In the genomic region with DNA sequence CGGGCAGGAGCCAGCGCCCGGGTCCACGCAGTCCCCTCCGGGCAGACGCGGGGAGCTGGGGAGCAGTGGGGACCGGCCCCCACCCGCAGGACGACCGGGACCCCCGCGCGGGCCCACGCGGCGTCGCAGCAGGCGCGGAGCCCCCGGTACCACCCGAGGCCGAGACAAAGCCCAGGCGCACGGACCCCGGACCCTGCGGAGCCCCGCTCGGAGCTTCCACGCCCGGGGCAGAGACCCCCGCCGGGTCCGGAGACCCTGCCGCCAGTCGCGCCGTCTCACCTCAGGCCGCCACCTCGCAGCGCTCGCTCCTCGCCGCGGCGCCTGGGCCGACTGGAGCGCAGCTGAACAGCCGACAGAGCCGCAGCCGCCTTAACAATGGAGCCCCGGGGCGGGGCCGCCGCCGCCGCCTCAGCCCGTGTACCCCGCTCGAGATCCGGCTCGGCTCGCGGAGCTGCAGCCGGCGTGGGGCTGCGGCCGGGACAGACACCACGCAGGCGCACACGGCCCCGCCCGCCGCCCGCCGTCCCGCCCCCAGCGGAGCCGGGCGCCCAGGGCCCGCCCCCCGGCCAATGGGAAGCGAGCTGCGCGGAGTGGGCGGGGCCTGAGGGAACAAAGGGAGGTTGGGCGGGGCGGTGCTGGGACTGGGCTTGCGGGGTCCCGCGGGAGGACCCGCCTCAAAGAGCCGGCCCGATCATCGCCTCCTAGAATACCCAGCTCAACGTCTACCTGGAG, we compare ENCODE assay signal across 8 cellular contexts. TPM values are rescaled to one million over a fixed set of nuclear protein-coding genes. Genes with fewer than 3 reads are reported as not detected.
DNase-seq lines count a peak whose midpoint lies in the region; ATAC-seq, FAIRE-seq and TF ChIP-seq lines count a peak whose summit lies in the region.

A gene with protein sequence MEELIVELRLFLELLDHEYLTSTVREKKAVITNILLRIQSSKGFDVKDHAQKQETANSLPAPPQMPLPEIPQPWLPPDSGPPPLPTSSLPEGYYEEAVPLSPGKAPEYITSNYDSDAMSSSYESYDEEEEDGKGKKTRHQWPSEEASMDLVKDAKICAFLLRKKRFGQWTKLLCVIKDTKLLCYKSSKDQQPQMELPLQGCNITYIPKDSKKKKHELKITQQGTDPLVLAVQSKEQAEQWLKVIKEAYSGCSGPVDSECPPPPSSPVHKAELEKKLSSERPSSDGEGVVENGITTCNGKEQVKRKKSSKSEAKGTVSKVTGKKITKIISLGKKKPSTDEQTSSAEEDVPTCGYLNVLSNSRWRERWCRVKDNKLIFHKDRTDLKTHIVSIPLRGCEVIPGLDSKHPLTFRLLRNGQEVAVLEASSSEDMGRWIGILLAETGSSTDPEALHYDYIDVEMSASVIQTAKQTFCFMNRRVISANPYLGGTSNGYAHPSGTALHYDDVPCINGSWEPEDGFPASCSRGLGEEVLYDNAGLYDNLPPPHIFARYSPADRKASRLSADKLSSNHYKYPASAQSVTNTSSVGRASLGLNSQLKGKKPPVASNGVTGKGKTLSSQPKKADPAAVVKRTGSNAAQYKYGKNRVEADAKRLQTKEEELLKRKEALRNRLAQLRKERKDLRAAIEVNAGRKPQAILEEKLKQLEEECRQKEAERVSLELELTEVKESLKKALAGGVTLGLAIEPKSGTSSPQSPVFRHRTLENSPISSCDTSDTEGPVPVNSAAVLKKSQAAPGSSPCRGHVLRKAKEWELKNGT (minus strand): TSS at position 485 of the 732 bp plus-strand sequence. CDS start 67,783 bp downstream, outside the sequence.

- peak within 1 kb of the TSS; percentile 79 for H3K9ac ChIP-seq in trophoblast cell (ENCODE audit: low read length)

- TF ChIP-seq POLR2A in adrenal gland (IDR thresholded peaks at IDR 0.05) (peak; percentile 59 to 79), heart left ventricle (IDR thresholded peaks at IDR 0.05) (peak in 1 of 2 donors; percentile 73)

- H3K4me3 ChIP-seq in MG63 (peak within 1 kb of the TSS; percentile 64), adrenal gland (peak within 1 kb of the TSS; percentile 55 to 94 (median 63)), heart left ventricle (peak within 1 kb of the TSS; percentile 68 to 97 (median 84)), trophoblast cell (ENCODE audit: low read depth, low read length) (peak within 1 kb of the TSS; percentile 93), thoracic aorta (peak within 1 kb of the TSS; percentile 79)

- H4K8ac ChIP-seq in trophoblast cell (ENCODE audit: low read depth, low read length) = peak within 1 kb of the TSS; percentile 98

- H3K4me1 ChIP-seq in adrenal gland (replicated peaks in 1 of 2) (peaks cover 0 to 8% of the 10 kb centered on the region in 2 donors), heart left ventricle (peaks cover 0 to 30% (median 11%) of the 10 kb centered on the region in 12 donors), trophoblast cell (ENCODE audit: control insufficient read depth in 1 of 2, insufficient read depth in 2 of 2, low read length in 2 of 2) (peaks cover 20 to 27% of the 10 kb centered on the region in 2 experiments), thoracic aorta (ENCODE audit: control insufficient read depth in 1 of 2, low read depth in 2 of 2) (peaks cover 0 to 35% of the 10 kb centered on the region in 2 donors)

- peak within 1 kb of the TSS; percentile 100 for H3K14ac ChIP-seq in trophoblast cell (ENCODE audit: low read length)

- intact Hi-C loops in adrenal gland (cut with DNase I) = no loop called here
- intact Hi-C loops in heart left ventricle (cut with DNase I) = loop anchor here in 5 of 10 donors (5.0 to 10.0 kb wide), 7 partner anchors 33 to 137 kb away; no protein-coding TSS in a partner anchor

- no peaks in the 10 kb centered on the region for H3K27me3 ChIP-seq in MG63
- H3K27me3 ChIP-seq in adrenal gland = no peaks in the 10 kb centered on the region
- H3K27me3 ChIP-seq in heart left ventricle = peaks cover 0 to 12% (median 0%) of the 10 kb centered on the region in 9 donors
- no peaks in the 10 kb centered on the region for H3K27me3 ChIP-seq in trophoblast cell (ENCODE audit: insufficient read depth, low read length)
- H3K27me3 ChIP-seq in thoracic aorta (replicated peaks; ENCODE audit: insufficient read depth) = no peaks in the 10 kb centered on the region

- peak within 1 kb of the TSS; percentile 97 for H2AK5ac ChIP-seq in trophoblast cell (ENCODE audit: low read length)

- no peak within 1 kb of the TSS for H3K23ac ChIP-seq in trophoblast cell (ENCODE audit: low read length)

- TF ChIP-seq CTCF in D721Med (IDR thresholded peaks at IDR 0.05; ENCODE audit: insufficient read depth, missing control alignments) = no peak
- TF ChIP-seq CTCF in adrenal gland (IDR thresholded peaks at IDR 0.05) = no peak
- TF ChIP-seq CTCF in heart left ventricle (IDR thresholded peaks at IDR 0.05) = no peak
- no peak for TF ChIP-seq CTCF in thoracic aorta (IDR thresholded peaks at IDR 0.05)

- H3K4me2 ChIP-seq in trophoblast cell (ENCODE audit: low read length) = peak within 1 kb of the TSS; percentile 83

- ATAC-seq in GM21737 (IDR thresholded peaks at IDR 0.05; ENCODE audit: unreplicated experiment) (peak; percentile 93), T-helper 17 cell (peak; percentile 94), heart left ventricle (peak; percentile 91 to 98 (median 96)), thoracic aorta (ENCODE audit: insufficient number of reproducible peaks, low FRiP score, low read depth) (peak; percentile 95)

- peak within 1 kb of the TSS; percentile 94 for H4K12ac ChIP-seq in trophoblast cell (ENCODE audit: low read depth, low read length)

- no peaks in the 10 kb centered on the region for H3K27me3 Mint-ChIP-seq in T-helper 17 cell

- peak within 1 kb of the TSS; percentile 96 for H2BK12ac ChIP-seq in trophoblast cell (ENCODE audit: low read length)

- H3K27ac ChIP-seq in adrenal gland = peak within 1 kb of the TSS in 4 of 5 donors; percentile 68 to 91 (median 71)
- peak within 1 kb of the TSS; percentile 39 to 96 (median 89) for H3K27ac ChIP-seq in heart left ventricle
- H3K27ac ChIP-seq in trophoblast cell (ENCODE audit: low read depth, low read length) = peak within 1 kb of the TSS; percentile 79
- peak within 1 kb of the TSS; percentile 80 to 85 for H3K27ac ChIP-seq in thoracic aorta

- FAIRE-seq in D721Med (lab: Jason Lieb, UNC) = no peak

- 0 to 1% (median 0%) methylated on average over 4 to 96 of the region's 96 CpGs for WGBS in adrenal gland, 4 donors
- 0 to 1% (median 0%) methylated on average over 14 to 96 of the region's 96 CpGs for WGBS in heart left ventricle, 4 donors
- WGBS in trophoblast cell (ENCODE audit: extremely low coverage, insufficient coverage, insufficient read length) = no CpG with 5 or more reads among the region's 96 CpGs

- H3K4ac ChIP-seq in trophoblast cell (ENCODE audit: low read depth, low read length) = peak within 1 kb of the TSS; percentile 99

- DNase-seq in D721Med (ENCODE audit: insufficient read length, low spot score) (peak; percentile 97), MG63 (peak; percentile 74), T-helper 17 cell (peak; percentile 88 to 94 (median 91)), adrenal gland (peak; percentile 74 to 90 (median 85)), heart left ventricle (peak; percentile 89 to 95 (median 92)), trophoblast cell (peak; percentile 85 to 93), thoracic aorta (ENCODE audit: low spot score) (peak; percentile 33)

- peak within 1 kb of the TSS; percentile 92 for H2AFZ ChIP-seq in trophoblast cell (ENCODE audit: insufficient read depth, low read length, poor library complexity)

- peak within 1 kb of the TSS; percentile 95 for H2BK5ac ChIP-seq in trophoblast cell (ENCODE audit: low read depth, low read length, poor library complexity)

- peaks cover 21% of the 10 kb centered on the region for H3K4me1 Mint-ChIP-seq in T-helper 17 cell

- peak within 1 kb of the TSS; percentile 98 for H4K91ac ChIP-seq in trophoblast cell (ENCODE audit: low read depth, low read length)

- H3K9me3 ChIP-seq in MG63 = no peaks in the 10 kb centered on the region
- no peaks in the 10 kb centered on the region for H3K9me3 ChIP-seq in T-helper 17 cell (ENCODE audit: control insufficient read depth, low read length, poor library complexity, severe bottlenecking)
- H3K9me3 ChIP-seq in adrenal gland (replicated peaks in 1 of 3) = no peaks in the 10 kb centered on the region
- H3K9me3 ChIP-seq in heart left ventricle = no peaks in the 10 kb centered on the region
- no peaks in the 10 kb centered on the region for H3K9me3 ChIP-seq in trophoblast cell (ENCODE audit: insufficient read depth, low read depth, low read length)
- no peaks in the 10 kb centered on the region for H3K9me3 ChIP-seq in thoracic aorta

- H3K18ac ChIP-seq in trophoblast cell (ENCODE audit: low read length) = peak within 1 kb of the TSS; percentile 97

- H3K36me3 ChIP-seq in MG63 (no peaks in the 10 kb centered on the region; the same call in 1 of the 2 replicates), adrenal gland (replicated peaks in 1 of 2) (no peaks in the 10 kb centered on the region), heart left ventricle (no peaks in the 10 kb centered on the region), trophoblast cell (ENCODE audit: control insufficient read depth in 1 of 2, insufficient read depth in 2 of 2, low read length in 2 of 2) (no peaks in the 10 kb centered on the region), thoracic aorta (no peaks in the 10 kb centered on the region)

- peak within 1 kb of the TSS; percentile 97 for H2BK120ac ChIP-seq in trophoblast cell (ENCODE audit: insufficient read depth, low read length, poor library complexity)

- no peaks in the 10 kb centered on the region for H3K36me3 Mint-ChIP-seq in T-helper 17 cell (ENCODE audit: low read depth)

- peak within 1 kb of the TSS; percentile 21 for H3K27ac Mint-ChIP-seq in T-helper 17 cell

- H3K4me3 Mint-ChIP-seq in T-helper 17 cell = peak within 1 kb of the TSS; percentile 85

- H3K79me2 ChIP-seq in trophoblast cell (ENCODE audit: control insufficient read depth, insufficient read depth, low read length, poor library complexity) = peaks cover 14% of the 10 kb centered on the region

- peaks cover 25% of the 10 kb centered on the region for H3K79me1 ChIP-seq in trophoblast cell (ENCODE audit: low read length)

RNA-seq across cellular contexts. Expression of the gene that starts here (rescaled TPM):
- 25.3 and 30.0 TPM in 2 replicates for total RNA-seq in MG63 (2014; rRNA removed; shearing (Covaris generic); ENCODE audit: low replicate concordance)
- total RNA-seq in T-helper 17 cell = 10 to 100 TPM; 17.6 to 26.7 TPM
- total RNA-seq in adrenal gland = 10 to 100 TPM in 6 of 8 donors, 1 to 10 TPM in 2; 8.6 to 16.1 (median 11.2) TPM
- 1 to 10 TPM; 3.3 to 4.9 (median 4.7) TPM for polyA plus RNA-seq in adrenal gland
- total RNA-seq in heart left ventricle = 10 to 100 TPM in 3 of 9 donors, 1 to 10 TPM in 6; 4.5 to 18.0 (median 7.0) TPM
- 1 to 10 TPM; 2.0 to 4.5 TPM for polyA plus RNA-seq in heart left ventricle
- polyA plus RNA-seq in trophoblast cell (2013) = 14.8 and 15.5 TPM in 2 replicates
- total RNA-seq in thoracic aorta = 10 to 100 TPM; 32.1 to 40.1 TPM

Comparison
In these comparisons a context has a peak if more than half of its experiments do, and no peak if none do; other contexts are left out.
1. Peak in every context shown above with its lines: DNase-seq, ATAC-seq, H3K4me3 ChIP-seq and H3K27ac ChIP-seq.
2. DNase-seq: peak in every context shown above with its lines; median percentile 97 in D721Med; 92 in heart left ventricle; 91 in T-helper 17 cell; 89 in trophoblast cell; 85 in adrenal gland; 74 in MG63; 33 in thoracic aorta.